In genomic region chr4:108139089-108139488, GRCh38 we compare ENCODE assay signal across 13 cellular contexts. TPM values are rescaled to one million over a fixed set of nuclear protein-coding genes. Genes with fewer than 3 reads are reported as not detected.
A peak's percentile ranks its signal among the peaks of the same experiment; 100 is the strongest.
DNase-seq lines count a peak whose midpoint lies in the region; ATAC-seq and TF ChIP-seq lines count a peak whose summit lies in the region.
"Had no signal": no experiment of that assay in that cellular context is flagged by ENCODE, and none has a peak within 500 bp of the region (broad histone marks: within the 10 kb centered on the region; RNA-seq: fewer than 3 reads in every experiment).

No MANE protein-coding gene starts in this region.

- POLR2A ChIA-PET in A673 (lab: Charles Lee; ENCODE audit: low non-redundant PET): no interaction called here

- H3K36me3 ChIP-seq in A673 (ENCODE audit: insufficient read depth, low read length, poor library complexity, severe bottlenecking): no peaks in the 10 kb centered on the region
- H3K36me3 ChIP-seq: right atrium auricular region had no signal

- H3K4me3 Mint-ChIP-seq in activated CD8-positive, alpha-beta memory T cell treated with anti-CD3 and anti-CD28 coated beads, Interleukin-2, amount 10 ng/mL, durations not matched to agents 7 days and 5 days: no peak overlapping the region
- peak overlapping the region; percentile 28 for H3K4me3 Mint-ChIP-seq in T-helper 17 cell
- peak overlapping the region; percentile 43 to 49 for H3K4me3 Mint-ChIP-seq in stimulated activated naive B cell treated with anti-CD40 and anti-IgM and Interleukin-4, amounts not matched to agents 10 μg/mL and 1 μg/mL and 100 μg/mL, for 72 hours

- H3K4me1 ChIP-seq in A673 (ENCODE audit: insufficient read depth, low read length, poor library complexity, severe bottlenecking): no peaks in the 10 kb centered on the region
- H3K4me1 ChIP-seq: right atrium auricular region had no signal

- H3K36me3 Mint-ChIP-seq in activated CD8-positive, alpha-beta memory T cell treated with anti-CD3 and anti-CD28 coated beads, Interleukin-2, amount 10 ng/mL, durations not matched to agents 7 days and 5 days: peaks cover 3% of the 10 kb centered on the region
- peaks cover 13% of the 10 kb centered on the region for H3K36me3 Mint-ChIP-seq in T-helper 17 cell (ENCODE audit: low read depth)
- H3K36me3 Mint-ChIP-seq in stimulated activated naive B cell treated with anti-CD40 and anti-IgM and Interleukin-4, amounts not matched to agents 10 μg/mL and 1 μg/mL and 100 μg/mL, for 72 hours: peaks cover 4% of the 10 kb centered on the region in 2 donors

- peaks cover 2% of the 10 kb centered on the region for H3K27me3 Mint-ChIP-seq in activated CD8-positive, alpha-beta memory T cell treated with anti-CD3 and anti-CD28 coated beads, Interleukin-2, amount 10 ng/mL, durations not matched to agents 7 days and 5 days
- H3K27me3 Mint-ChIP-seq in T-helper 17 cell: no peaks in the 10 kb centered on the region
- no peaks in the 10 kb centered on the region for H3K27me3 Mint-ChIP-seq in stimulated activated naive B cell treated with anti-CD40 and anti-IgM and Interleukin-4, amounts not matched to agents 10 μg/mL and 1 μg/mL and 100 μg/mL, for 72 hours

- peak overlapping the region; percentile 4 for H3K27ac Mint-ChIP-seq in activated CD8-positive, alpha-beta memory T cell treated with anti-CD3 and anti-CD28 coated beads, Interleukin-2, amount 10 ng/mL, durations not matched to agents 7 days and 5 days
- H3K27ac Mint-ChIP-seq in T-helper 17 cell: peak overlapping the region; percentile 85
- peak overlapping the region; percentile 48 for H3K27ac Mint-ChIP-seq in stimulated activated naive B cell treated with anti-CD40 and anti-IgM and Interleukin-4, amounts not matched to agents 10 μg/mL and 1 μg/mL and 100 μg/mL, for 72 hours

- H3K4me3 ChIP-seq in A673 (ENCODE audit: low read depth, low read length, poor library complexity, severe bottlenecking): no peak overlapping the region
- H3K4me3 ChIP-seq: right atrium auricular region had no signal

- BruUV-seq in A673 (replicated peaks; lab: Mats Ljungman, UMichigan): no TSS peak

- CTCF ChIA-PET in activated CD8-positive, alpha-beta memory T cell treated with anti-CD3 and anti-CD28 coated beads, Interleukin-2, amount 10 ng/mL, durations not matched to agents 7 days and 5 days (lab: Charles Lee): no interaction called here
- CTCF ChIA-PET in A673 (lab: Charles Lee): no interaction called here

- H3K27me3 ChIP-seq in A673 (replicated peaks; ENCODE audit: insufficient read depth, low read depth, low read length, poor library complexity): no peaks in the 10 kb centered on the region
- H3K27me3 ChIP-seq: right atrium auricular region had no signal

- intact Hi-C loops in A673 (cut with micrococcal nuclease; ENCODE audit: unreplicated experiment): no loop called here

- peaks cover 38% of the 10 kb centered on the region for H3K4me1 Mint-ChIP-seq in activated CD8-positive, alpha-beta memory T cell treated with anti-CD3 and anti-CD28 coated beads, Interleukin-2, amount 10 ng/mL, durations not matched to agents 7 days and 5 days
- H3K4me1 Mint-ChIP-seq in T-helper 17 cell: peaks cover 64% of the 10 kb centered on the region
- peaks cover 15 to 26% of the 10 kb centered on the region in 2 donors for H3K4me1 Mint-ChIP-seq in stimulated activated naive B cell treated with anti-CD40 and anti-IgM and Interleukin-4, amounts not matched to agents 10 μg/mL and 1 μg/mL and 100 μg/mL, for 72 hours

- DNase-seq in activated CD8-positive, alpha-beta memory T cell treated with anti-CD3 and anti-CD28 coated beads, Interleukin-2, amount 10 ng/mL, durations not matched to agents 7 days and 5 days: no peak
- DNase-seq in activated CD8-positive, alpha-beta memory T cell treated with anti-CD3 and anti-CD28 coated beads, Interleukin-2, amount 50 U/mL, for 4 hours: no peak
- DNase-seq in T-helper 17 cell (no peak), A673 (ENCODE audit: low spot score) (no peak), cerebellar cortex (ENCODE audit: low spot score) (no peak), SKM-1 treated with dmso at 0.1 percent for 144 hours (lab: John Stamatoyannopoulos, UW; ENCODE audit: unreplicated experiment) (no peak)
- DNase-seq in stimulated activated naive B cell treated with anti-CD40 and anti-IgM and Interleukin-4, amounts not matched to agents 10 μg/mL and 1 μg/mL and 100 μg/mL, for 72 hours: no peak
- DNase-seq: effector CD4-positive, alpha-beta T cell; GDM1; mesendoderm; NCI-H446 had no signal

- no peak overlapping the region for H3K27ac ChIP-seq in A673 (ENCODE audit: low read depth, low read length, poor library complexity, severe bottlenecking)
- H3K27ac ChIP-seq: right atrium auricular region had no signal

- peak; percentile 24 for ATAC-seq in activated CD8-positive, alpha-beta memory T cell treated with anti-CD3 and anti-CD28 coated beads, Interleukin-2, amount 10 ng/mL, durations not matched to agents 7 days and 5 days
- ATAC-seq in HG02759 (IDR thresholded peaks at IDR 0.05; ENCODE audit: unreplicated experiment): peak; percentile 55
- ATAC-seq in T-helper 17 cell: no peak
- peak; percentile 51 to 73 for ATAC-seq in stimulated activated naive B cell treated with anti-CD40 and anti-IgM and Interleukin-4, amounts not matched to agents 10 μg/mL and 1 μg/mL and 100 μg/mL, for 72 hours (replicated peaks)

- no peaks in the 10 kb centered on the region for H3K9me3 ChIP-seq in T-helper 17 cell (ENCODE audit: control insufficient read depth, low read length, poor library complexity, severe bottlenecking)
- no peaks in the 10 kb centered on the region for H3K9me3 ChIP-seq in A673 (ENCODE audit: low read depth, low read length, poor library complexity, severe bottlenecking)
- H3K9me3 ChIP-seq: right atrium auricular region had no signal

- no peaks in the 10 kb centered on the region for H3K9me3 Mint-ChIP-seq in activated CD8-positive, alpha-beta memory T cell treated with anti-CD3 and anti-CD28 coated beads, Interleukin-2, amount 10 ng/mL, durations not matched to agents 7 days and 5 days (ENCODE audit: low read depth)
- H3K9me3 Mint-ChIP-seq in stimulated activated naive B cell treated with anti-CD40 and anti-IgM and Interleukin-4, amounts not matched to agents 10 μg/mL and 1 μg/mL and 100 μg/mL, for 72 hours: peaks cover 0 to 3% of the 10 kb centered on the region in 2 donors

- TF ChIP-seq CTCF in A673 (conservative IDR thresholded peaks at IDR 0.05; ENCODE audit: low read depth, low read length): no peak

RNA-seq across cellular contexts. Expression of gene LEF1, which starts 29.6 kb away (rescaled TPM):
- total RNA-seq in activated CD8-positive, alpha-beta memory T cell treated with anti-CD3 and anti-CD28 coated beads, Interleukin-2, amount 10 ng/mL, durations not matched to agents 7 days and 5 days: 10 to 100 TPM; 29.4 to 30.6 TPM
- total RNA-seq in T-helper 17 cell (100 to 1,000 TPM; 236 to 319 TPM), A673 (2021) (2.5 and 2.7 TPM in 2 replicates)

Comparison
In these comparisons a context has a peak if more than half of its experiments do, and no peak if none do; other contexts are left out.
1. H3K27ac Mint-ChIP-seq: peak in every context shown above with its lines; median percentile 85 in T-helper 17 cell; 48 in stimulated activated naive B cell treated with anti-CD40 and anti-IgM and Interleukin-4, amounts not matched to agents 10 μg/mL and 1 μg/mL and 100 μg/mL, for 72 hours; 4 in activated CD8-positive, alpha-beta memory T cell treated with anti-CD3 and anti-CD28 coated beads, Interleukin-2, amount 10 ng/mL, durations not matched to agents 7 days and 5 days.
2. RNA of gene LEF1, which starts 29.6 kb away (total RNA-seq): 236 to 319 TPM in T-helper 17 cell; 29.4 to 30.6 TPM in activated CD8-positive, alpha-beta memory T cell treated with anti-CD3 and anti-CD28 coated beads, Interleukin-2, amount 10 ng/mL, durations not matched to agents 7 days and 5 days and 2.5 to 2.7 TPM in A673; every median in the first group is over 4 times any median in the second.